In genomic region chr2:100603945-100604633, GRCh38 we compare ENCODE assay signal across 15 cellular contexts. TPM values are rescaled to one million over a fixed set of nuclear protein-coding genes. Genes with fewer than 3 reads are reported as not detected.
A peak's percentile ranks its signal among the peaks of the same experiment; 100 is the strongest.
DNase-seq lines count a peak whose midpoint lies in the region; ATAC-seq, FAIRE-seq and TF ChIP-seq lines count a peak whose summit lies in the region.
"Had no signal": no experiment of that assay in that cellular context is flagged by ENCODE, and none has a peak within 500 bp of the region (broad histone marks: within the 10 kb centered on the region; RNA-seq: fewer than 3 reads in every experiment).

No MANE protein-coding gene starts in this region.

- no peak for FAIRE-seq in HepG2 (lab: Jason Lieb, UNC)

- H3K27me3 ChIP-seq in HepG2 (ENCODE audit: control insufficient read depth in 1 of 2, insufficient read depth in 2 of 2, low read length in 2 of 2) = peaks cover 0 to 18% of the 10 kb centered on the region in 2 experiments; a peak in 1 of 5 replicates
- no peaks in the 10 kb centered on the region for H3K27me3 ChIP-seq in right lobe of liver
- H3K27me3 ChIP-seq in left lung = no peaks in the 10 kb centered on the region

- no peak overlapping the region for H3K9ac ChIP-seq in HepG2 (ENCODE audit: insufficient read depth, low read depth, low read length)

- in situ Hi-C loops in HepG2 (cut with HindIII; ENCODE audit: extremely low pct_ligation_motif_present, low pct_unique_long_range_greater_than_20kb) = no loop called here

- no peaks in the 10 kb centered on the region for H3K4me1 Mint-ChIP-seq in glutamatergic neuron (ENCODE audit: low read depth, unreplicated experiment)

- intact Hi-C loops in HepG2 (cut with micrococcal nuclease; ENCODE audit: unreplicated experiment) = no loop called here
- intact Hi-C loops in right lobe of liver (cut with DNase I) = no loop called here
- intact Hi-C loops in left lung (cut with DNase I) = no loop called here

- H3K4me3 Mint-ChIP-seq in glutamatergic neuron (ENCODE audit: unreplicated experiment) = no peak overlapping the region
- H3K4me3 Mint-ChIP-seq: neural crest cell had no signal

- H3K4me1 ChIP-seq in HepG2 (ENCODE audit: insufficient read depth, low read length) (peaks cover 26% of the 10 kb centered on the region), right lobe of liver (no peaks in the 10 kb centered on the region), left lung (no peaks in the 10 kb centered on the region)

- no peaks in the 10 kb centered on the region for H3K36me3 Mint-ChIP-seq in glutamatergic neuron (ENCODE audit: unreplicated experiment)

- no peaks in the 10 kb centered on the region for H3K36me3 ChIP-seq in HepG2 (replicated peaks in 1 of 2; ENCODE audit: control insufficient read depth in 1 of 2, insufficient read depth in 2 of 2, low read length in 2 of 2)
- no peaks in the 10 kb centered on the region for H3K36me3 ChIP-seq in right lobe of liver
- no peaks in the 10 kb centered on the region for H3K36me3 ChIP-seq in left lung

- 41% methylated on average over 10 of the region's 10 CpGs for WGBS in HepG2 (ENCODE audit: low lambda C conversion rate)
- 77% methylated on average over 9 of the region's 10 CpGs for WGBS in right lobe of liver (ENCODE audit: insufficient coverage, low coverage, low lambda C conversion rate, missing lambda C conversion rate)

- no peak for TF ChIP-seq EP300 in HepG2 (IDR thresholded peaks at IDR 0.05; ENCODE audit: low read depth in 2 of 2, low read length in 2 of 2)
- no peak for TF ChIP-seq EP300 in HepG2 (CRISPR knock-in tag; IDR thresholded peaks at IDR 0.05; ENCODE audit: borderline replicate concordance)

- H4K20me1 ChIP-seq in HepG2 (ENCODE audit: insufficient read depth, low read length) = no peaks in the 10 kb centered on the region

- H3K4me3 ChIP-seq in HepG2 (replicated peaks in 1 of 3; ENCODE audit: insufficient read depth in 1 of 3, low read depth in 2 of 3, low read length in 3 of 3) = no peak overlapping the region
- H3K4me3 ChIP-seq in right lobe of liver = no peak overlapping the region
- no peak overlapping the region for H3K4me3 ChIP-seq in left lung

- TF ChIP-seq POLR2A in HepG2 (IDR thresholded peaks at IDR 0.05; ENCODE audit: insufficient read depth in 1 of 2, low read depth in 2 of 2, low read length in 2 of 2) = no peak
- TF ChIP-seq POLR2A in right lobe of liver (IDR thresholded peaks at IDR 0.05) = no peak

- H3K9me3 ChIP-seq in HepG2 (ENCODE audit: low read length) (no peaks in the 10 kb centered on the region), right lobe of liver (no peaks in the 10 kb centered on the region), left lung (no peaks in the 10 kb centered on the region)

- H3K4me2 ChIP-seq in HepG2 (ENCODE audit: low read depth, low read length) = no peak overlapping the region

- H3K27ac ChIP-seq in HepG2 (ENCODE audit: extremely low read length, insufficient read depth, low read length) = no peak overlapping the region
- H3K27ac ChIP-seq in right lobe of liver = no peak overlapping the region
- H3K27ac ChIP-seq in left lung = no peak overlapping the region

- H3K27me3 Mint-ChIP-seq in glutamatergic neuron (ENCODE audit: unreplicated experiment) = no peaks in the 10 kb centered on the region

- DNase-seq in HepG2 (ENCODE audit: low spot score) = no peak
- no peak for DNase-seq in right lobe of liver
- peak; percentile 46 for DNase-seq in dedifferentiated amniotic fluid mesenchymal stem cell (ENCODE audit: extremely low spot score)
- no peak for DNase-seq in left lung
- no peak for DNase-seq in NCI-H345 treated with DMSO at 0.1 percent for 48 hours (lab: John Stamatoyannopoulos, UW; ENCODE audit: unreplicated experiment)
- no peak for DNase-seq in HUDEP-2 (lab: John Stamatoyannopoulos, UW; ENCODE audit: unreplicated experiment in 76 of 76)
- DNase-seq in glutamatergic neuron = no peak
- DNase-seq: activated CD4-positive, CD25-positive, alpha-beta regulatory T cell treated with anti-CD3 and anti-CD28 coated beads, Interleukin-2, amount 50 U/mL, for 72 hours; activated effector memory CD4-positive, alpha-beta T cell treated with Interleukin-2 at 50 U/mL for 16 hours; Kasumi-1; NCI-H2171; SIG-M5; stimulated activated naive CD8-positive, alpha-beta T cell treated with anti-CD3 and anti-CD28 coated beads, Interleukin-15, Interleukin-2, amounts not matched to agents 100 U/mL and 50 U/mL, for 24 hours had no signal

- H3K27ac Mint-ChIP-seq in glutamatergic neuron (ENCODE audit: unreplicated experiment) = no peak overlapping the region

- CTCF ChIA-PET in HepG2 (lab: Yijun Ruan, JAX; ENCODE audit: low intra/inter-chr PET ratio, low total read pairs) = no interaction called here

- no peak for TF ChIP-seq CTCF in HepG2 (CRISPR knock-in tag; IDR thresholded peaks at IDR 0.05)
- no peak for TF ChIP-seq CTCF in right lobe of liver (IDR thresholded peaks at IDR 0.05)
- no peak for TF ChIP-seq CTCF in left lung (IDR thresholded peaks at IDR 0.05)
- no peak for TF ChIP-seq CTCF in glutamatergic neuron (IDR thresholded peaks at IDR 0.05; ENCODE audit: partially characterized antibody, unreplicated experiment)

- POLR2A ChIA-PET in HepG2 (lab: Yijun Ruan, JAX) = no interaction called here

- no peaks in the 10 kb centered on the region for H3K79me2 ChIP-seq in HepG2 (ENCODE audit: insufficient read depth, low read length)

- no TSS peak for BruUV-seq in HepG2 (replicated peaks; lab: Mats Ljungman, UMichigan)

- no peak overlapping the region for H2AFZ ChIP-seq in HepG2 (ENCODE audit: low read length)

- no peak for TF ChIP-seq RAD21 in HepG2 (CRISPR knock-in tag; IDR thresholded peaks at IDR 0.05)

- no peaks in the 10 kb centered on the region for H3K9me3 Mint-ChIP-seq in glutamatergic neuron (ENCODE audit: unreplicated experiment)
- H3K9me3 Mint-ChIP-seq: neural crest cell had no signal

- ATAC-seq in HepG2 = peak; percentile 19; the same call in 2 of the 3 replicates
- ATAC-seq in right lobe of liver = no peak
- peak; percentile 31 for ATAC-seq in left lung
- no peak for ATAC-seq in HG03565 (IDR thresholded peaks at IDR 0.05; ENCODE audit: unreplicated experiment)
- ATAC-seq: stimulated activated naive CD8-positive, alpha-beta T cell treated with anti-CD3 and anti-CD28 coated beads, Interleukin-15, Interleukin-2, amounts not matched to agents 100 U/mL and 50 U/mL, for 24 hours had no signal

TF ChIP-seq in HepG2, 621 proteins besides CTCF, POLR2A, EP300 and RAD21:
- TF ChIP-seq, protein P1, sequence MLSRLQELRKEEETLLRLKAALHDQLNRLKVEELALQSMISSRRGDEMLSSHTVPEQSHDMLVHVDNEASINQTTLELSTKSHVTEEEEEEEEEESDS (CRISPR knock-in tag; IDR thresholded peaks at IDR 0.05; ENCODE audit: borderline replicate concordance) = no peak
- TF ChIP-seq NONO (IDR thresholded peaks at IDR 0.05) (no peak), NONO (CRISPR knock-in tag; conservative IDR thresholded peaks at IDR 0.05) (no peak)
TF ChIP-seq in HepG2: peak in this region for 0.

RNA-seq across cellular contexts. Expression of gene PDCL3, which starts 41.3 kb away (rescaled TPM):
- total RNA-seq in HepG2 (2016; rRNA removed; fragmentation: Illumina TruSeq; extraction: Trizol) (24.4 and 36.9 TPM in 2 replicates), right lobe of liver (1 to 10 TPM; 5.2 to 8.4 (median 7.0) TPM), left lung (10 to 100 TPM; 17.8 to 19.5 TPM), glutamatergic neuron (ENCODE audit: unreplicated experiment) (24.9 TPM)
- 7.1 and 7.4 TPM in 2 replicates for total RNA-seq in HepG2 (2016; cell fraction: cytosol; rRNA removed; fragmentation: Illumina TruSeq; extraction: Trizol; ENCODE audit: low read depth)
- total RNA-seq in HepG2 (2016; cell fraction: insoluble cytoplasmic fraction; rRNA removed; fragmentation: Illumina TruSeq; extraction: Trizol) = 26.6 and 35.1 TPM in 2 replicates
- 9.5 and 9.9 TPM in 2 replicates for total RNA-seq in HepG2 (2016; cell fraction: membrane; rRNA removed; fragmentation: Illumina TruSeq; extraction: Trizol)
- 13.4 and 14.5 TPM in 2 replicates for total RNA-seq in HepG2 (2016; cell fraction: nucleus; rRNA removed; fragmentation: Illumina TruSeq; extraction: Trizol)
- polyA plus RNA-seq in HepG2 (2011; rRNA removed) = 14.4 TPM in 2 replicates
- 9.9 and 15.6 TPM in 2 replicates for polyA plus RNA-seq in HepG2 (2011; cell fraction: cytosol; rRNA removed)
- 2.6 and 4.0 TPM in 2 replicates for polyA plus RNA-seq in HepG2 (2011; cell fraction: nucleus; rRNA removed)
- 22.1 and 23.8 TPM in 2 replicates for polyA plus RNA-seq in HepG2 (2012)
- 11.7 and 12.3 TPM in 2 replicates for polyA plus RNA-seq in HepG2 (2016; cell fraction: cytosol; fragmentation: Illumina TruSeq; extraction: Trizol; ENCODE audit: low read depth)
- polyA plus RNA-seq in HepG2 (2016; cell fraction: insoluble cytoplasmic fraction; fragmentation: Illumina TruSeq; extraction: Trizol; ENCODE audit: low read depth) = 64.8 and 71.4 TPM in 2 replicates
- polyA plus RNA-seq in HepG2 (2016; cell fraction: membrane; fragmentation: Illumina TruSeq; extraction: Trizol; ENCODE audit: low read depth) = 12.5 and 13.1 TPM in 2 replicates
- polyA plus RNA-seq in HepG2 (2016; cell fraction: nucleus; fragmentation: Illumina TruSeq; extraction: Trizol; ENCODE audit: insufficient read depth, low read depth) = 26.6 and 28.1 TPM in 2 replicates
- 5.0 and 7.5 TPM in 2 replicates for polyA minus RNA-seq in HepG2 (2011; rRNA and poly(A)+ RNA removed; ENCODE audit: low replicate concordance)
- polyA minus RNA-seq in HepG2 (2011; cell fraction: cytosol; rRNA and poly(A)+ RNA removed) = 5.8 and 6.1 TPM in 2 replicates
- 7.0 and 10.1 TPM in 2 replicates for polyA minus RNA-seq in HepG2 (2011; cell fraction: nucleus; rRNA and poly(A)+ RNA removed)

Comparison
In these comparisons a context has a peak if more than half of its experiments do, and no peak if none do; other contexts are left out.
1. ATAC-seq: peak in HepG2 (single experiment) and left lung (single experiment); none in right lobe of liver (0 of 4) and HG03565 (single experiment).